ENCODE assay signal across 2 cellular contexts in the genomic region with DNA sequence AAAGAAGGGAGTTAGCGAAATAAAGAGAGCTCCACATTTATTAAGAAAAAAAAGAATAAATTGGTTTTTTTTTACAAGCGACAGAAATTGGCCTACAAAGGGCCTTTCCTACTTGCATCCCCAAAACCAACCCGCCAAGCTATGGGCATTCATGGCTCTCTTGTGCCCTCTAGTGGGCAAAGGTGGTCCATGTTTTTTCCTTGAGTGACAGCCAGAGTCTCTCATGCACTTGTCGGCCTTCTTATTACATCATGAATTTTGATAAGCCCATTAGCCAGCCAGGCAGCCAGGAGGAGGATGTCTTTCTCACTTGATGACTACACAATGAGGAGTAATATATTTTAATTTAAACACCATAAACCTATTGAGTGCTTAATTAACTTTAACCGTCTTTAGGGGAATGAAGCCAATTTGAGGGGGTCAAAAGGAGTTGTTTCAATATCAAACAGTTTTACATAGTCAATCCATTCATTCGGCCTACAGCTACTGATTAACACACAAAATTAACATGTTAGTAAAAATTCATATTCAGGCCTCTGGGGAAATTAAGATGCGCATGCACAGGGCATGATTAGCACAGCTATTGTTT.
TF ChIP-seq lines count a peak whose summit lies in the region.

No MANE protein-coding gene starts in this region.

TF ChIP-seq in HEK293, 187 proteins besides CTCF, POLR2A, EP300 and RAD21 (continued from another document):
- TF ChIP-seq SCRT2 (tag by site-specific recombination; IDR thresholded peaks at IDR 0.05) (peak; percentile 54; the same call in 1 of the 2 replicates), ZXDB (tag by site-specific recombination; IDR thresholded peaks at IDR 0.05) (no peak), ZNF341 (tag by site-specific recombination; IDR thresholded peaks at IDR 0.05; ENCODE audit: low read depth) (no peak), SP7 (tag by site-specific recombination; IDR thresholded peaks at IDR 0.05) (0 out of 2 replicates have a peak, but pooled peaks have one; percentile 18), ZNF747 (tag by site-specific recombination; IDR thresholded peaks at IDR 0.05) (no peak), ZNF549 (tag by site-specific recombination; IDR thresholded peaks at IDR 0.05) (no peak), ZNF629 (tag by site-specific recombination; IDR thresholded peaks at IDR 0.05) (peak; percentile 48; the same call in 1 of the 2 replicates), MZF1 (tag by site-specific recombination; IDR thresholded peaks at IDR 0.05; ENCODE audit: borderline replicate concordance) (peak; percentile 67; the same call in 1 of the 2 replicates), ZNF157 (tag by site-specific recombination; IDR thresholded peaks at IDR 0.05) (no peak), ZNF660 (tag by site-specific recombination; IDR thresholded peaks at IDR 0.05) (peak; percentile 44; the same call in 1 of the 2 replicates), ZBTB1 (tag by site-specific recombination; IDR thresholded peaks at IDR 0.05) (no peak)
- TF ChIP-seq, protein P1, sequence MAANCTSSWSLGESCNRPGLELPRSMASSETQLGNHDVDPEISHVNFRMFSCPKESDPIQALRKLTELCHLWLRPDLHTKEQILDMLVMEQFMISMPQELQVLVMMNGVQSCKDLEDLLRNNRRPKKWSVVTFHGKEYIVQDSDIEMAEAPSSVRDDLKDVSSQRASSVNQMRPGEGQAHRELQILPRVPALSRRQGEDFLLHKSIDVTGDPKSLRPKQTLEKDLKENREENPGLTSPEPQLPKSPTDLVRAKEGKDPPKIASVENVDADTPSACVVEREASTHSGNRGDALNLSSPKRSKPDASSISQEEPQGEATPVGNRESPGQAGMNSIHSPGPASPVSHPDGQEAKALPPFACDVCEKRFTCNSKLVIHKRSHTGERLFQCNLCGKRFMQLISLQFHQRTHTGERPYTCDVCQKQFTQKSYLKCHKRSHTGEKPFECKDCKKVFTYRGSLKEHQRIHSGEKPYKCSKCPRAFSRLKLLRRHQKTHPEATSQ (tag by site-specific recombination; IDR thresholded peaks at IDR 0.05): no peak
- TF ChIP-seq, protein P2, sequence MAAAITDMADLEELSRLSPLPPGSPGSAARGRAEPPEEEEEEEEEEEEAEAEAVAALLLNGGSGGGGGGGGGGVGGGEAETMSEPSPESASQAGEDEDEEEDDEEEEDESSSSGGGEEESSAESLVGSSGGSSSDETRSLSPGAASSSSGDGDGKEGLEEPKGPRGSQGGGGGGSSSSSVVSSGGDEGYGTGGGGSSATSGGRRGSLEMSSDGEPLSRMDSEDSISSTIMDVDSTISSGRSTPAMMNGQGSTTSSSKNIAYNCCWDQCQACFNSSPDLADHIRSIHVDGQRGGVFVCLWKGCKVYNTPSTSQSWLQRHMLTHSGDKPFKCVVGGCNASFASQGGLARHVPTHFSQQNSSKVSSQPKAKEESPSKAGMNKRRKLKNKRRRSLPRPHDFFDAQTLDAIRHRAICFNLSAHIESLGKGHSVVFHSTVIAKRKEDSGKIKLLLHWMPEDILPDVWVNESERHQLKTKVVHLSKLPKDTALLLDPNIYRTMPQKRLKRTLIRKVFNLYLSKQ (tag by site-specific recombination; IDR thresholded peaks at IDR 0.05; ENCODE audit: borderline replicate concordance): no peak
- TF ChIP-seq, protein P3, sequence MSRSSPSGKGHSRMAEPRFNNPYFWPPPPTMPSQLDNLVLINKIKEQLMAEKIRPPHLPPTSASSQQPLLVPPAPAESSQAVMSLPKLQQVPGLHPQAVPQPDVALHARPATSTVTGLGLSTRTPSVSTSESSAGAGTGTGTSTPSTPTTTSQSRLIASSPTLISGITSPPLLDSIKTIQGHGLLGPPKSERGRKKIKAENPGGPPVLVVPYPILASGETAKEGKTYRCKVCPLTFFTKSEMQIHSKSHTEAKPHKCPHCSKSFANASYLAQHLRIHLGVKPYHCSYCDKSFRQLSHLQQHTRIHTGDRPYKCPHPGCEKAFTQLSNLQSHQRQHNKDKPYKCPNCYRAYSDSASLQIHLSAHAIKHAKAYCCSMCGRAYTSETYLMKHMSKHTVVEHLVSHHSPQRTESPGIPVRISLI (tag by site-specific recombination; IDR thresholded peaks at IDR 0.05): 0 out of 2 replicates have a peak, but pooled peaks have one; percentile 50

TF ChIP-seq in SK-N-SH, 30 proteins besides CTCF, POLR2A, EP300 and RAD21 (continued from another document):
- TF ChIP-seq, protein P4, sequence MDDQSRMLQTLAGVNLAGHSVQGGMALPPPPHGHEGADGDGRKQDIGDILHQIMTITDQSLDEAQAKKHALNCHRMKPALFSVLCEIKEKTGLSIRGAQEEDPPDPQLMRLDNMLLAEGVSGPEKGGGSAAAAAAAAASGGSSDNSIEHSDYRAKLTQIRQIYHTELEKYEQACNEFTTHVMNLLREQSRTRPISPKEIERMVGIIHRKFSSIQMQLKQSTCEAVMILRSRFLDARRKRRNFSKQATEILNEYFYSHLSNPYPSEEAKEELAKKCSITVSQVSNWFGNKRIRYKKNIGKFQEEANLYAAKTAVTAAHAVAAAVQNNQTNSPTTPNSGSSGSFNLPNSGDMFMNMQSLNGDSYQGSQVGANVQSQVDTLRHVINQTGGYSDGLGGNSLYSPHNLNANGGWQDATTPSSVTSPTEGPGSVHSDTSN (IDR thresholded peaks at IDR 0.05): peak; percentile 93
